Comparison of ENCODE assay signal across 8 cellular contexts in genomic region chr1:45686081-45687013, GRCh38. TPM values are rescaled to one million over a fixed set of nuclear protein-coding genes. Genes with fewer than 3 reads are reported as not detected.
A peak's percentile ranks its signal among the peaks of the same experiment; 100 is the strongest.
DNase-seq lines count a peak whose midpoint lies in the region; ATAC-seq and TF ChIP-seq lines count a peak whose summit lies in the region.

GPBP1L1 (minus strand) TSS chr1:45686533; CDS start chr1:45659087, 27,446 bp downstream.

- intact Hi-C loops in CD14-positive monocyte (cut with micrococcal nuclease) (loop anchor here (2.0 to 10.0 kb wide), 3 partner anchors 64 to 116 kb away; partner anchors contain the start of genes NASP (in 2 of the 2), IPP (in 1 of the 2) and MAST2 (in 1 of the 2)), right lobe of liver (cut with DNase I) (loop anchor here in 1 of 2 donors (5.0 kb wide), 1 partner anchor 116 kb away; the partner anchor contains the start of gene MAST2)

- H3K27me3 ChIP-seq in right lobe of liver: no peaks in the 10 kb centered on the region

- peaks cover 39% of the 10 kb centered on the region for H3K4me1 Mint-ChIP-seq in CD14-positive monocyte

- peak within 1 kb of the TSS; percentile 89 to 96 (median 93) for H3K27ac ChIP-seq in right lobe of liver

- TF ChIP-seq CTCF in CD14-positive monocyte (IDR thresholded peaks at IDR 0.05) (peak; percentile 10), right lobe of liver (IDR thresholded peaks at IDR 0.05) (no peak)

- H3K4me3 Mint-ChIP-seq in CD14-positive monocyte: peak within 1 kb of the TSS; percentile 90 to 100

- no peaks in the 10 kb centered on the region for H3K9me3 Mint-ChIP-seq in CD14-positive monocyte

- peaks cover 0 to 3% (median under 1%) of the 10 kb centered on the region in 4 donors for H3K36me3 ChIP-seq in right lobe of liver

- no peaks in the 10 kb centered on the region for H3K27me3 Mint-ChIP-seq in CD14-positive monocyte (ENCODE audit: low read depth in 3 of 3)

- no peaks in the 10 kb centered on the region for H3K9me3 ChIP-seq in right lobe of liver

- peaks cover 0 to 25% (median 9%) of the 10 kb centered on the region in 4 donors for H3K4me1 ChIP-seq in right lobe of liver

- ATAC-seq in GM19351 (IDR thresholded peaks at IDR 0.05; ENCODE audit: unreplicated experiment) (peak; percentile 58), HG03521 (IDR thresholded peaks at IDR 0.05; ENCODE audit: unreplicated experiment) (peak; percentile 60), right lobe of liver (peak; percentile 82 to 90 (median 84))

- no peak for TF ChIP-seq POLR2A in right lobe of liver (IDR thresholded peaks at IDR 0.05)

- WGBS in right lobe of liver (ENCODE audit: insufficient coverage, low coverage, low lambda C conversion rate, missing lambda C conversion rate): under 1% methylated on average over 33 of the region's 77 CpGs

- peak within 1 kb of the TSS; percentile 60 to 90 (median 86) for H3K4me3 ChIP-seq in right lobe of liver

- peak within 1 kb of the TSS; percentile 97 to 100 (median 99) for H3K27ac Mint-ChIP-seq in CD14-positive monocyte

- DNase-seq in CD14-positive monocyte (ENCODE audit: low spot score) (peak; percentile 98), NCI-H748 treated with DMSO at 0.1 percent for 48 hours (lab: John Stamatoyannopoulos, UW) (peak; percentile 93), dermis blood vessel endothelial cell (peak; percentile 99), right lobe of liver (peak; percentile 99)
- DNase-seq in activated CD4-positive, alpha-beta T cell treated with anti-CD3 and anti-CD28 coated beads, Interleukin-2, amount 50 U/mL, for 4 hours: peak; percentile 96 to 97
- peak; percentile 95 to 97 for DNase-seq in stimulated activated CD4-positive, alpha-beta T cell treated with anti-CD3 and anti-CD28 coated beads, Interleukin-4, amount 100 ng/mL, for 4 hours

- peaks cover 7 to 14% of the 10 kb centered on the region in 2 donors for H3K36me3 Mint-ChIP-seq in CD14-positive monocyte

RNA-seq across cellular contexts. Expression of gene GPBP1L1, which starts in this region (rescaled TPM):
- 10 to 100 TPM; 71.6 to 79.5 TPM for polyA plus RNA-seq in CD14-positive monocyte
- total RNA-seq in dermis blood vessel endothelial cell: 120 and 145 TPM in 2 replicates
- total RNA-seq in right lobe of liver: 10 to 100 TPM; 51.2 to 80.0 (median 67.3) TPM

Comparison
In these comparisons a context has a peak if more than half of its experiments do, and no peak if none do; other contexts are left out.
1. Peak in every context shown above with its lines: DNase-seq, ATAC-seq, H3K4me3 ChIP-seq and H3K27ac ChIP-seq.